In the genomic region with DNA sequence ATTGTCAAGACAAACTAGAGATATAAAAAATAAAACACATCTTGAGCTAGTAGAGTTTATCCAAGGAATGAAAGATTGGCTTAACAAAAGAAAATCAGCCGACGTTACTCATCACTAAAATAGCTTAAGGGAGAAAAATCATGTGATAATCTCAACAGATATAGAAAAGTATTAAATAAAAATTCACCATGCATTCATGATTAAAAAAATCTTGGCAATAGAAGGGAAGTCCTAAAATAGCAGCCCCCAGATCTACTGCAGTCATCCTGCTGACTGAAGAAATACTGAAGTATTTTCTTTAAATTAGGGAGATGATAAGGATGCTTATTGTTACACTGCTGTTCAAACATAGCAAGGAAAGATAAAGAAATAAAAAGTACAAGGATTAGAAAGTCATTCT, we compare ENCODE assay signal across 27 cellular contexts. TPM values are rescaled to one million over a fixed set of nuclear protein-coding genes. Genes with fewer than 3 reads are reported as not detected.
"Had no signal": no experiment of that assay in that cellular context is flagged by ENCODE, and none has a peak within 500 bp of the region (broad histone marks: within the 10 kb centered on the region; RNA-seq: fewer than 3 reads in every experiment).

No MANE protein-coding gene starts in this region.

- H3K9ac ChIP-seq: KMS-11 had no signal

- ATAC-seq: K562, Panc1, PC-3 had no signal

- H3K4me3 ChIP-seq: K562 had no signal

- H3K4me2 ChIP-seq: KMS-11 had no signal

- DNase-seq: Kasumi-1; MV-4-11; NCI-H1048; NCI-H1105; NCI-H1417 treated with DMSO at 0.1 percent for 48 hours; NCI-H146; NCI-H1694 treated with DMSO at 0.1 percent for 48 hours; NCI-H1930; NCI-H2081; NCI-H2107; NCI-H2227 treated with DMSO at 0.1 percent for 48 hours; NCI-H446; NCI-H510A; NCI-H524 treated with DMSO at 0.1 percent for 48 hours; NCI-H69; NCI-H774; NK-92 treated with Interleukin-12 subunit alpha and Interleukin-12 subunit beta, amount 100 ng/mL, for 24 hours; PC-3; SHP77 had no signal

- FAIRE-seq: HTR-8/SVneo, K562 had no signal

- H3K27ac ChIP-seq: HL-60, KMS-11, RWPE1 had no signal

RNA-seq across cellular contexts. Expression of gene DCLK1, which starts 12.6 kb away (rescaled TPM):
- total RNA-seq: OCI-LY7, PC-3 had no signal
- polyA plus RNA-seq: IgD-negative memory B cell, K562 had no signal
